Comparison of ENCODE assay signal across 19 cellular contexts in genomic region chr2:34234823-34235222, GRCh38.
DNase-seq lines count a peak whose midpoint lies in the region; ATAC-seq and TF ChIP-seq lines count a peak whose summit lies in the region.
"Had no signal": no experiment of that assay in that cellular context is flagged by ENCODE, and none has a peak within 500 bp of the region (broad histone marks: within the 10 kb centered on the region; RNA-seq: fewer than 3 reads in every experiment).

No MANE protein-coding gene starts in this region.

- no peaks in the 10 kb centered on the region for H3K36me3 ChIP-seq in left lung
- H3K36me3 ChIP-seq: HAP-1 had no signal

- peak; percentile 62 for ATAC-seq in left lung
- peak; percentile 76 for ATAC-seq in sciatic nerve
- ATAC-seq: A549 had no signal

- no peaks in the 10 kb centered on the region for H3K27me3 ChIP-seq in left lung

- H3K27me3 Mint-ChIP-seq in activated T-helper 1 cell treated with anti-CD3 and anti-CD28 coated beads, Interleukin-12 subunit alpha, Interleukin-12 subunit beta, Interleukin-2, Interleukin-4 antibody, amounts not matched to agents 30 ng/mL and 10 ng/mL and 1 ng/mL, durations not matched to agents 14 hours and 24 hours and 36 hours (ENCODE audit: insufficient read depth): no peaks in the 10 kb centered on the region
- H3K27me3 Mint-ChIP-seq: CD4-positive, alpha-beta T cell; IgD-negative memory B cell had no signal

- H3K9me3 Mint-ChIP-seq in activated T-helper 1 cell treated with anti-CD3 and anti-CD28 coated beads, Interleukin-12 subunit alpha, Interleukin-12 subunit beta, Interleukin-2, Interleukin-4 antibody, amounts not matched to agents 30 ng/mL and 10 ng/mL and 1 ng/mL, durations not matched to agents 14 hours and 24 hours and 36 hours: peaks cover 8% of the 10 kb centered on the region

- H3K27ac ChIP-seq in left lung: no peak overlapping the region
- H3K27ac ChIP-seq: 22Rv1, A549, C4-2B, GM23248, HL-60 had no signal

- H3K4me3 ChIP-seq in left lung: no peak overlapping the region
- H3K4me3 ChIP-seq: A549, GM23248, HAP-1 had no signal

- H3K9me3 ChIP-seq in left lung: peaks cover 0 to 26% of the 10 kb centered on the region in 2 donors
- H3K9me3 ChIP-seq: A549, HAP-1 had no signal

- intact Hi-C loops in left lung (cut with DNase I): no loop called here
- intact Hi-C loops in sciatic nerve (cut with DNase I): no loop called here
- intact Hi-C loops in activated T-helper 1 cell treated with anti-CD3 and anti-CD28 coated beads, Interleukin-12 subunit alpha, Interleukin-12 subunit beta, Interleukin-2, Interleukin-4 antibody, amounts not matched to agents 30 ng/mL and 10 ng/mL and 1 ng/mL, durations not matched to agents 14 hours and 24 hours and 36 hours (cut with micrococcal nuclease): no loop called here

- no peak overlapping the region for H3K4me3 Mint-ChIP-seq in activated T-helper 1 cell treated with anti-CD3 and anti-CD28 coated beads, Interleukin-12 subunit alpha, Interleukin-12 subunit beta, Interleukin-2, Interleukin-4 antibody, amounts not matched to agents 30 ng/mL and 10 ng/mL and 1 ng/mL, durations not matched to agents 14 hours and 24 hours and 36 hours
- H3K4me3 Mint-ChIP-seq: CD4-positive, alpha-beta T cell; IgD-negative memory B cell had no signal

- DNase-seq in SKM-1 treated with dmso at 0.1 percent for 144 hours (lab: John Stamatoyannopoulos, UW; ENCODE audit: unreplicated experiment): peak; percentile 10
- DNase-seq in SKM-1 (lab: John Stamatoyannopoulos, UW; ENCODE audit: unreplicated experiment): no peak
- DNase-seq in left lung: no peak
- no peak for DNase-seq in sciatic nerve (ENCODE audit: low spot score)
- DNase-seq in activated T-helper 1 cell treated with anti-CD3 and anti-CD28 coated beads, Interleukin-12 subunit alpha, Interleukin-12 subunit beta, Interleukin-2, Interleukin-4 antibody, amounts not matched to agents 30 ng/mL and 10 ng/mL and 1 ng/mL, durations not matched to agents 14 hours and 24 hours and 36 hours (ENCODE audit: low spot score): no peak
- no peak for DNase-seq in amygdala (lab: John Stamatoyannopoulos, UW)
- DNase-seq in HuH-7 (ENCODE audit: low spot score): no peak
- DNase-seq: AML-193; CD4-positive, alpha-beta T cell; DMS153; DMS79; GDM1; GM23248 had no signal

- H3K4me1 Mint-ChIP-seq in activated T-helper 1 cell treated with anti-CD3 and anti-CD28 coated beads, Interleukin-12 subunit alpha, Interleukin-12 subunit beta, Interleukin-2, Interleukin-4 antibody, amounts not matched to agents 30 ng/mL and 10 ng/mL and 1 ng/mL, durations not matched to agents 14 hours and 24 hours and 36 hours (ENCODE audit: low read depth): no peaks in the 10 kb centered on the region
- H3K4me1 Mint-ChIP-seq: IgD-negative memory B cell had no signal

- H3K27ac Mint-ChIP-seq in activated T-helper 1 cell treated with anti-CD3 and anti-CD28 coated beads, Interleukin-12 subunit alpha, Interleukin-12 subunit beta, Interleukin-2, Interleukin-4 antibody, amounts not matched to agents 30 ng/mL and 10 ng/mL and 1 ng/mL, durations not matched to agents 14 hours and 24 hours and 36 hours: no peak overlapping the region
- H3K27ac Mint-ChIP-seq: CD4-positive, alpha-beta T cell; IgD-negative memory B cell had no signal

- H3K36me3 Mint-ChIP-seq in activated T-helper 1 cell treated with anti-CD3 and anti-CD28 coated beads, Interleukin-12 subunit alpha, Interleukin-12 subunit beta, Interleukin-2, Interleukin-4 antibody, amounts not matched to agents 30 ng/mL and 10 ng/mL and 1 ng/mL, durations not matched to agents 14 hours and 24 hours and 36 hours (ENCODE audit: low read depth): no peaks in the 10 kb centered on the region
- H3K36me3 Mint-ChIP-seq: IgD-negative memory B cell had no signal

- TF ChIP-seq CTCF in left lung (IDR thresholded peaks at IDR 0.05): no peak

- H3K4me1 ChIP-seq in left lung: no peaks in the 10 kb centered on the region
- H3K4me1 ChIP-seq: A549, HAP-1 had no signal
